18 cellular contexts compared by ENCODE assay signal in the genomic region with DNA sequence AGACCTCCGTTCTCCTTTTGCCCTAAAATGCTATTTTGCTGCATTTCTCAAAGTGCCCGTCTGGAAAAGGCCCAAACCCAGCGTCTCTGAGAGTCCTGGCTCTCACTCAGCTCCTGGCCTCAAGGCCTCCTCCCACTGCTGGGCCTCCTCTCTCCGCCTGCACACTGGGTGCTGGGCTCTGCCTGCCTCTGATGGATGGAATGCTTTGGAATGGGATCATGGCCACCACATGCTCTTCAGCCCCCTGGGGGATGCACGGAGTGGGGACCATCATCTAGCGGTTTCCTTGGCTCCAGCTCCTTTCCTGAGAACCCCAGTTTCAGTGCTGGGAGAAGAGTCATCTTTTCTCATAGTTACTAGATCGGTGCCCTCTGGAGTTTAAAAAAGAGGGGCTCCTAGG.
DNase-seq lines count a peak whose midpoint lies in the region; ATAC-seq, FAIRE-seq and TF ChIP-seq lines count a peak whose summit lies in the region.
"Had no signal": no experiment of that assay in that cellular context is flagged by ENCODE, and none has a peak within 500 bp of the region (broad histone marks: within the 10 kb centered on the region; RNA-seq: fewer than 3 reads in every experiment).

No MANE protein-coding gene starts in this region.

- H4K20me1 ChIP-seq in H1 (replicated peaks in 1 of 2; ENCODE audit: control insufficient read depth in 1 of 2, insufficient read depth in 2 of 2, low read length in 2 of 2), result peaks cover 3 to 7% of the 10 kb centered on the region in 2 experiments

- no peaks in the 10 kb centered on the region for H3K27me3 Mint-ChIP-seq in CD8-positive, alpha-beta memory T cell
- no peaks in the 10 kb centered on the region for H3K27me3 Mint-ChIP-seq in natural killer cell treated with Interleukin-12 subunit alpha and Interleukin-12 subunit beta and Interleukin-15 and Interleukin-18, amount 100 ng/mL, for 72 hours

- TF ChIP-seq RAD21 in H1 (IDR thresholded peaks at IDR 0.05 in 1 of 2, conservative IDR thresholded peaks at IDR 0.05 in 1 of 2; ENCODE audit: low read depth in 2 of 2, low read length in 2 of 2), result no peak

- no peak overlapping the region; the same call in 1 of the 2 replicates for H3K18ac ChIP-seq in H1 (ENCODE audit: extremely low read depth, low read length)

- no peak for TF ChIP-seq POLR2A in H1 (IDR thresholded peaks at IDR 0.05; ENCODE audit: control extremely low read depth in 1 of 2, low read depth in 2 of 2, low read length in 2 of 2)

- ATAC-seq in natural killer cell treated with Interleukin-12 subunit alpha and Interleukin-12 subunit beta and Interleukin-15 and Interleukin-18, amount 100 ng/mL, for 72 hours, result no peak
- ATAC-seq in HG03378 (IDR thresholded peaks at IDR 0.05; ENCODE audit: unreplicated experiment), result no peak
- ATAC-seq: sciatic nerve had no signal

- H3K56ac ChIP-seq in H1 (replicated peaks; ENCODE audit: insufficient read length, low read depth, low read length), result no peak overlapping the region

- peaks cover 0 to 12% of the 10 kb centered on the region in 2 experiments; a peak in 1 of 4 replicates for H3K79me2 ChIP-seq in H1 (ENCODE audit: control insufficient read depth in 1 of 2, insufficient read depth in 2 of 2, low read length in 2 of 2)

- 0 out of 2 replicates have a peak overlapping the region, but pooled peaks have one; percentile 5 for H2AK5ac ChIP-seq in H1 (ENCODE audit: low read depth, low read length)

- no peak overlapping the region for H2BK20ac ChIP-seq in H1 (ENCODE audit: low read length)

- CTCF ChIA-PET in CD8-positive, alpha-beta memory T cell (lab: Charles Lee), result no interaction called here
- CTCF ChIA-PET in H1 (lab: Charles Lee; ENCODE audit: partially characterized antibody), result interaction anchor here (0.9 to 1.3 kb wide), 5 partner anchors 11 to 16 kb away, joined by 3 to 4 read pairs (median 3); no protein-coding TSS in a partner anchor

- H3K23ac ChIP-seq in H1 (ENCODE audit: insufficient read length), result no peak overlapping the region

- H2BK5ac ChIP-seq in H1 (ENCODE audit: low read depth, low read length), result peak overlapping the region; percentile 12; the same call in 1 of the 2 replicates

- H3K36me3 ChIP-seq in CD8-positive, alpha-beta memory T cell (ENCODE audit: insufficient read depth, low read length), result peaks cover 8% of the 10 kb centered on the region
- peaks cover 71% of the 10 kb centered on the region for H3K36me3 ChIP-seq in HUES48 (ENCODE audit: control insufficient read depth, insufficient read depth, low read length)
- peaks cover 24 to 56% (median 32%) of the 10 kb centered on the region in 4 experiments for H3K36me3 ChIP-seq in H1 (ENCODE audit: control insufficient read depth in 2 of 4, insufficient read depth in 4 of 4, low read length in 3 of 4)

- no peak overlapping the region for H2AFZ ChIP-seq in H1 (ENCODE audit: low read length)

- H3K14ac ChIP-seq in H1 (ENCODE audit: insufficient read length), result no peak overlapping the region

- no peak for DNase-seq in CD8-positive, alpha-beta memory T cell
- DNase-seq in H1 (ENCODE audit: low read depth in 1 of 2, low spot score in 2 of 2) (no peak), cerebellar cortex (ENCODE audit: low spot score) (no peak)
- DNase-seq in natural killer cell treated with Interleukin-12 subunit alpha and Interleukin-12 subunit beta and Interleukin-15 and Interleukin-18, amount 100 ng/mL, for 72 hours (ENCODE audit: low spot score), result no peak
- no peak for DNase-seq in stimulated activated CD4-positive, alpha-beta T cell treated with anti-CD3 and anti-CD28 coated beads, Interleukin-4, amount 100 ng/mL, for 1 hour
- DNase-seq: amygdala; central memory CD4-positive, alpha-beta T cell; esophagus squamous epithelium; HCEC 1CT; NCI-H1417 treated with DMSO at 0.1 percent for 48 hours; NCI-H526 treated with DMSO at 0.1 percent for 48 hours; upper lobe of left lung had no signal

- no peak overlapping the region for H4K8ac ChIP-seq in H1 (ENCODE audit: extremely low read depth, insufficient read depth, low read length)

- WGBS in H1 (ENCODE audit: extremely low coverage in 1 of 2, insufficient coverage in 1 of 2, insufficient read length in 1 of 2, insufficient replicate concordance in 2 of 2, low coverage in 1 of 2, low lambda C conversion rate in 2 of 2, missing lambda C conversion rate in 1 of 2), 2 experiments, result 93% methylated on average over 7 of the region's 7 CpGs; no CpG with 5 or more reads in 1 of the 2 experiments

- peaks cover 6 to 19% (median 15%) of the 10 kb centered on the region in 3 donors for H3K4me1 Mint-ChIP-seq in CD8-positive, alpha-beta memory T cell
- H3K4me1 Mint-ChIP-seq in natural killer cell treated with Interleukin-12 subunit alpha and Interleukin-12 subunit beta and Interleukin-15 and Interleukin-18, amount 100 ng/mL, for 72 hours (ENCODE audit: low read depth in 2 of 2), result peaks cover 17 to 18% of the 10 kb centered on the region in 2 donors

- no peaks in the 10 kb centered on the region for H3K9me3 Mint-ChIP-seq in CD8-positive, alpha-beta memory T cell
- no peaks in the 10 kb centered on the region for H3K9me3 Mint-ChIP-seq in natural killer cell treated with Interleukin-12 subunit alpha and Interleukin-12 subunit beta and Interleukin-15 and Interleukin-18, amount 100 ng/mL, for 72 hours
- H3K9me3 Mint-ChIP-seq: activated T-helper 1 cell treated with anti-CD3 and anti-CD28 coated beads, Interleukin-12 subunit alpha, Interleukin-12 subunit beta, Interleukin-2, Interleukin-4 antibody, amounts not matched to agents 30 ng/mL and 10 ng/mL and 1 ng/mL, durations not matched to agents 14 hours and 24 hours and 36 hours had no signal

- TF ChIP-seq CTCF in H1 (IDR thresholded peaks at IDR 0.05; ENCODE audit: control extremely low read depth in 1 of 3, insufficient read depth in 1 of 3, low read depth in 1 of 3, low read length in 3 of 3), result no peak

- no peak overlapping the region for H3K4me2 ChIP-seq in H1 (ENCODE audit: insufficient read depth in 1 of 2, low read depth in 2 of 2, low read length in 2 of 2)

- no peak overlapping the region for H3K4me3 ChIP-seq in CD8-positive, alpha-beta memory T cell (ENCODE audit: low read length)
- H3K4me3 ChIP-seq in HUES48 (ENCODE audit: low read depth, low read length) (no peak overlapping the region), H1 (ENCODE audit: extremely low read depth in 1 of 4, insufficient read depth in 2 of 4, low read depth in 3 of 4, low read length in 4 of 4) (no peak overlapping the region)
- H3K4me3 ChIP-seq: esophagus squamous epithelium, upper lobe of left lung had no signal

- no peak overlapping the region for H2BK120ac ChIP-seq in H1 (replicated peaks; ENCODE audit: low read depth, low read length)

- H4K91ac ChIP-seq in H1 (replicated peaks; ENCODE audit: insufficient read length, low read length), result no peak overlapping the region

- no peak overlapping the region for H2BK15ac ChIP-seq in H1 (ENCODE audit: low read length)

- H3K23me2 ChIP-seq in H1 (ENCODE audit: low read depth, low read length), result no peaks in the 10 kb centered on the region; the same call in 1 of the 2 replicates

- H3K4me1 ChIP-seq in CD8-positive, alpha-beta memory T cell (ENCODE audit: insufficient read depth, low read length), result peaks cover 4% of the 10 kb centered on the region
- 0 out of 2 replicates have a peak, but pooled peaks cover 2% of the 10 kb centered on the region for H3K4me1 ChIP-seq in HUES48 (ENCODE audit: control insufficient read depth, insufficient read depth, low read length)
- peaks cover 0 to 3% (median 1%) of the 10 kb centered on the region in 4 experiments; a peak in 4 of 7 replicates for H3K4me1 ChIP-seq in H1 (replicated peaks in 1 of 4; ENCODE audit: control insufficient read depth in 3 of 4, insufficient read depth in 4 of 4, low read length in 3 of 4)
- H3K4me1 ChIP-seq: esophagus squamous epithelium had no signal

- no peaks in the 10 kb centered on the region for H3K9me3 ChIP-seq in CD8-positive, alpha-beta memory T cell (ENCODE audit: low read length)
- peaks cover 2% of the 10 kb centered on the region; the same call in 1 of the 2 replicates for H3K9me3 ChIP-seq in HUES48 (ENCODE audit: control insufficient read depth, insufficient read depth, low read length)
- no peaks in the 10 kb centered on the region for H3K9me3 ChIP-seq in H1 (ENCODE audit: insufficient read depth in 2 of 2, low read depth in 1 of 2, low read length in 1 of 2)
- H3K9me3 ChIP-seq: esophagus squamous epithelium, upper lobe of left lung had no signal

- no peak overlapping the region for H3K4me3 Mint-ChIP-seq in CD8-positive, alpha-beta memory T cell
- no peak overlapping the region for H3K4me3 Mint-ChIP-seq in natural killer cell treated with Interleukin-12 subunit alpha and Interleukin-12 subunit beta and Interleukin-15 and Interleukin-18, amount 100 ng/mL, for 72 hours
- H3K4me3 Mint-ChIP-seq: activated T-helper 1 cell treated with anti-CD3 and anti-CD28 coated beads, Interleukin-12 subunit alpha, Interleukin-12 subunit beta, Interleukin-2, Interleukin-4 antibody, amounts not matched to agents 30 ng/mL and 10 ng/mL and 1 ng/mL, durations not matched to agents 14 hours and 24 hours and 36 hours had no signal

- no peak overlapping the region for H3K4ac ChIP-seq in H1 (replicated peaks; ENCODE audit: insufficient read length, low read depth, low read length)

- TF ChIP-seq EP300 in H1 (IDR thresholded peaks at IDR 0.05; ENCODE audit: borderline replicate concordance in 1 of 2, low read depth in 2 of 2, low read length in 2 of 2), result no peak

- H2BK12ac ChIP-seq in H1 (ENCODE audit: low read depth, low read length), result no peak overlapping the region

- H3K9ac ChIP-seq in HUES48 (ENCODE audit: low read depth, low read length) (no peak overlapping the region), H1 (replicated peaks in 1 of 4; ENCODE audit: extremely low read depth in 1 of 4, low read depth in 3 of 4, low read length in 3 of 4) (no peak overlapping the region)

- peaks cover 5% of the 10 kb centered on the region for H3K79me1 ChIP-seq in H1 (ENCODE audit: low read depth, low read length)

- no peaks in the 10 kb centered on the region for H3K27me3 ChIP-seq in CD8-positive, alpha-beta memory T cell (ENCODE audit: insufficient read depth, low read length, poor library complexity, severe bottlenecking)
- H3K27me3 ChIP-seq in HUES48 (ENCODE audit: control insufficient read depth, insufficient read depth, low read length) (no peaks in the 10 kb centered on the region), H1 (replicated peaks in 1 of 4; ENCODE audit: control insufficient read depth in 3 of 4, extremely low read depth in 1 of 4, insufficient read depth in 3 of 4, low read length in 3 of 4) (no peaks in the 10 kb centered on the region)
- H3K27me3 ChIP-seq: esophagus squamous epithelium, upper lobe of left lung had no signal

- FAIRE-seq in H1 (lab: Jason Lieb, UNC), result no peak
- FAIRE-seq: G401.6, GM19239 had no signal

- H3K27ac ChIP-seq in CD8-positive, alpha-beta memory T cell (ENCODE audit: low read depth, low read length), result no peak overlapping the region
- H3K27ac ChIP-seq in HUES48 (ENCODE audit: low read depth, low read length) (peak overlapping the region; percentile 71), H1 (ENCODE audit: low read depth, low read length) (no peak overlapping the region)
- H3K27ac ChIP-seq: esophagus squamous epithelium, upper lobe of left lung had no signal

- POLR2A ChIA-PET in CD8-positive, alpha-beta memory T cell (lab: Charles Lee), result no interaction called here
- POLR2A ChIA-PET in H1 (lab: Charles Lee; ENCODE audit: partially characterized antibody), result interaction anchor here (0.8 to 1.9 kb wide), 12 partner anchors 8 to 114 kb away, joined by 3 to 6 read pairs (median 4); no protein-coding TSS in a partner anchor

- peaks cover 0 to 51% (median 6%) of the 10 kb centered on the region in 3 donors for H3K36me3 Mint-ChIP-seq in CD8-positive, alpha-beta memory T cell
- H3K36me3 Mint-ChIP-seq in natural killer cell treated with Interleukin-12 subunit alpha and Interleukin-12 subunit beta and Interleukin-15 and Interleukin-18, amount 100 ng/mL, for 72 hours, result no peaks in the 10 kb centered on the region

- H4K5ac ChIP-seq in H1 (ENCODE audit: insufficient read length, low read depth, low read length), result no peak overlapping the region

- peak overlapping the region in 7 of 8 donors; percentile 40 to 95 (median 80) for H3K27ac Mint-ChIP-seq in CD8-positive, alpha-beta memory T cell
- H3K27ac Mint-ChIP-seq in natural killer cell treated with Interleukin-12 subunit alpha and Interleukin-12 subunit beta and Interleukin-15 and Interleukin-18, amount 100 ng/mL, for 72 hours, result peak overlapping the region; percentile 63 to 85
- H3K27ac Mint-ChIP-seq: activated T-helper 1 cell treated with anti-CD3 and anti-CD28 coated beads, Interleukin-12 subunit alpha, Interleukin-12 subunit beta, Interleukin-2, Interleukin-4 antibody, amounts not matched to agents 30 ng/mL and 10 ng/mL and 1 ng/mL, durations not matched to agents 14 hours and 24 hours and 36 hours had no signal
